ENCODE assay signal across 8 cellular contexts in genomic region chr10:3775671-3776551, GRCh38. TPM values are rescaled to one million over a fixed set of nuclear protein-coding genes. Genes with fewer than 3 reads are reported as not detected.
DNase-seq lines count a peak whose midpoint lies in the region; ATAC-seq and TF ChIP-seq lines count a peak whose summit lies in the region.

No MANE protein-coding gene starts in this region.

- peak overlapping the region; percentile 93 for H3K27ac Mint-ChIP-seq in osteocyte (ENCODE audit: unreplicated experiment)

- no peak for TF ChIP-seq CTCF in AG04450 (IDR thresholded peaks at IDR 0.05; ENCODE audit: low read depth, low read length)
- no peak for TF ChIP-seq CTCF in osteocyte (IDR thresholded peaks at IDR 0.05)

- ATAC-seq in HG03139 (IDR thresholded peaks at IDR 0.05; ENCODE audit: unreplicated experiment) (no peak), HG03045 (IDR thresholded peaks at IDR 0.05; ENCODE audit: unreplicated experiment) (no peak)

- peaks cover 58% of the 10 kb centered on the region for H3K4me1 Mint-ChIP-seq in osteocyte (ENCODE audit: unreplicated experiment)

- peak overlapping the region; percentile 58 for H3K4me3 Mint-ChIP-seq in osteocyte (ENCODE audit: unreplicated experiment)

- no peaks in the 10 kb centered on the region; the same call in 1 of the 2 replicates for H3K9me3 ChIP-seq in AG04450 (ENCODE audit: control insufficient read depth, insufficient read depth, low read length)

- H3K4me3 ChIP-seq in AG04450 (ENCODE audit: low read depth, low read length), result no peak overlapping the region

- DNase-seq in AG04450 (ENCODE audit: low read depth, low spot score) (no peak), HK-2 (ENCODE audit: unreplicated experiment) (peak; percentile 63), fibroblast of the conjunctiva (ENCODE audit: low read depth) (peak; percentile 61), osteocyte (ENCODE audit: extremely low spot score, unreplicated experiment) (peak; percentile 84), SHP77 (lab: John Stamatoyannopoulos, UW) (no peak)
- peak; percentile 56 for DNase-seq in activated CD8-positive, alpha-beta memory T cell treated with anti-CD3 and anti-CD28 coated beads, Interleukin-2, amount 50 U/mL, for 48 hours

- peak overlapping the region; percentile 85 for H3K27ac ChIP-seq in AG04450 (ENCODE audit: low read depth, low read length)

- peaks cover 53% of the 10 kb centered on the region for H3K36me3 Mint-ChIP-seq in osteocyte (ENCODE audit: unreplicated experiment)

- CTCF ChIA-PET in AG04450 (lab: Charles Lee), result interaction anchor here (0.7 to 1.1 kb wide), 2 partner anchors 323 to 991 kb away, joined by 3 to 4 read pairs; no protein-coding TSS in a partner anchor

- H3K27me3 ChIP-seq in AG04450 (ENCODE audit: control insufficient read depth, insufficient read depth, low read length), result no peaks in the 10 kb centered on the region

- no peaks in the 10 kb centered on the region for H3K9me3 Mint-ChIP-seq in osteocyte (ENCODE audit: unreplicated experiment)

- H3K27me3 Mint-ChIP-seq in osteocyte (ENCODE audit: unreplicated experiment), result no peaks in the 10 kb centered on the region

- POLR2A ChIA-PET in AG04450 (lab: Yijun Ruan, JAX), result interaction anchor here (0.6 to 2.2 kb wide), 11 partner anchors 9 to 583 kb away, joined by 3 to 11 read pairs (median 4); partner anchors contain the start of gene KLF6

RNA-seq across cellular contexts. Expression of gene KLF6, which starts 9.1 kb away (rescaled TPM):
- polyA plus RNA-seq in AG04450 (2011; rRNA removed), result 46.1 and 47.2 TPM in 2 replicates
- polyA minus RNA-seq in AG04450 (2011; rRNA and poly(A)+ RNA removed), result 243 and 375 TPM in 2 replicates
- total RNA-seq in osteocyte, result 263 and 341 TPM in 2 replicates

Comparison
In these comparisons a context has a peak if more than half of its experiments do, and no peak if none do; other contexts are left out.
1. DNase-seq: peak in HK-2 (single experiment), activated CD8-positive, alpha-beta memory T cell treated with anti-CD3 and anti-CD28 coated beads, Interleukin-2, amount 50 U/mL, for 48 hours (single experiment), fibroblast of the conjunctiva (single experiment) and osteocyte (single experiment); none in AG04450 (single experiment) and SHP77 (0 of 2).